Comparison of ENCODE assay signal across 2 cellular contexts in genomic region chr4:187302456-187302855, GRCh38.
TF ChIP-seq lines count a peak whose summit lies in the region.

No MANE protein-coding gene starts in this region.

TF ChIP-seq in SK-N-SH, 30 proteins besides CTCF, POLR2A, EP300 and RAD21:
- no peak for TF ChIP-seq RXRA (IDR thresholded peaks at IDR 0.05; ENCODE audit: borderline replicate concordance, low read depth)
- no peak for TF ChIP-seq YY1 (IDR thresholded peaks at IDR 0.05; ENCODE audit: low read depth)
- no peak for TF ChIP-seq PBX3 (IDR thresholded peaks at IDR 0.05)
- no peak for TF ChIP-seq TAF1 (IDR thresholded peaks at IDR 0.05; ENCODE audit: borderline replicate concordance, low read depth, low read length)
- TF ChIP-seq GABPA (IDR thresholded peaks at IDR 0.05; ENCODE audit: low read depth), result no peak
- no peak for TF ChIP-seq POLR2AphosphoS5 (IDR thresholded peaks at IDR 0.05; ENCODE audit: low read depth, low read length)
- no peak for TF ChIP-seq NFIC (IDR thresholded peaks at IDR 0.05; ENCODE audit: borderline replicate concordance)
- no peak for TF ChIP-seq FOXM1 (IDR thresholded peaks at IDR 0.05; ENCODE audit: low read depth)
- no peak for TF ChIP-seq FOXJ3 (CRISPR knock-in tag; IDR thresholded peaks at IDR 0.05)
- no peak for TF ChIP-seq GATA2 (CRISPR knock-in tag; IDR thresholded peaks at IDR 0.05)
- no peak for TF ChIP-seq CHD2 (IDR thresholded peaks at IDR 0.05; ENCODE audit: low read length, partially characterized antibody)
- no peak for TF ChIP-seq MXI1 (IDR thresholded peaks at IDR 0.05; ENCODE audit: low read depth, low read length)
- TF ChIP-seq REST (IDR thresholded peaks at IDR 0.05; ENCODE audit: low read depth, low read length), result no peak
TF ChIP-seq in SK-N-SH: peak in this region for 0.

TF ChIP-seq in SK-N-SH treated with all-trans-retinoic acid at 6 μM for 48 hours, 23 proteins besides CTCF, POLR2A, EP300 and RAD21:
- no peak for TF ChIP-seq SNAI2 (CRISPR knock-in tag; IDR thresholded peaks at IDR 0.05)
- TF ChIP-seq ARNTL (CRISPR knock-in tag; IDR thresholded peaks at IDR 0.05; ENCODE audit: borderline replicate concordance, low read depth), result no peak
- no peak for TF ChIP-seq TOX (CRISPR knock-in tag; IDR thresholded peaks at IDR 0.05; ENCODE audit: borderline replicate concordance)
- no peak for TF ChIP-seq RARB (CRISPR knock-in tag; IDR thresholded peaks at IDR 0.05)
